Comparison of ENCODE assay signal across 22 cellular contexts in the genomic region with DNA sequence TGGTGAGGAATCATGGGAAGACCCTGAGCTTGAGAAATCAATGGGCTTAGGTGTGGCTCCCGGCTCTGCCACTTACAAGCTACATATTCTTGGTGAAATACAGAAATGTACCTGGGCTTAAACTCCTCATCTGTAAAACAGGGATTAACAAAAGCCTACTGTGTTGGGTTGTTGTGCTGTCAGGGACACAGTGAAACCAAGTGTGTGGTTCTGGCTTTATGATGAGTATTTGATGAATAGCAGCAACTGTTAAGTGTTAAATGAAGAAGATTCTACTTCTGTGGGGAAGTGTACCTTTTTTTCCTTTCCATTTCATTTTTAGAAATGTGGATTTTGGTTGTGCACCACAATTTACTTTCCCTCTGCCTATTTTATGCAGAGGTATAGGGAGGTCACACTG. TPM values are rescaled to one million over a fixed set of nuclear protein-coding genes. Genes with fewer than 3 reads are reported as not detected.
A peak's percentile ranks its signal among the peaks of the same experiment; 100 is the strongest.
DNase-seq lines count a peak whose midpoint lies in the region; ATAC-seq, FAIRE-seq and TF ChIP-seq lines count a peak whose summit lies in the region.
"Had no signal": no experiment of that assay in that cellular context is flagged by ENCODE, and none has a peak within 500 bp of the region (broad histone marks: within the 10 kb centered on the region; RNA-seq: fewer than 3 reads in every experiment).

No MANE protein-coding gene starts in this region.

- H3K27ac ChIP-seq in GM12878 (ENCODE audit: control insufficient read depth, insufficient read depth): no peak overlapping the region
- H3K27ac ChIP-seq: heart left ventricle, left ventricle myocardium inferior, testis had no signal

- H3K36me3 ChIP-seq in GM12878 (ENCODE audit: control insufficient read depth in 2 of 2, insufficient read depth in 2 of 2, low read length in 1 of 2): no peaks in the 10 kb centered on the region
- H3K36me3 ChIP-seq: heart left ventricle, left ventricle myocardium inferior had no signal

- H3K4me2 ChIP-seq in GM12878 (ENCODE audit: control insufficient read depth, insufficient read depth): 0 out of 2 replicates have a peak overlapping the region, but pooled peaks have one; percentile 46

- 100% methylated on average over 1 of the region's 1 CpG for WGBS in GM12878 (ENCODE audit: insufficient coverage, insufficient replicate concordance, low lambda C conversion rate, missing lambda C conversion rate)

- peaks cover 5% of the 10 kb centered on the region for H3K36me3 Mint-ChIP-seq in activated naive CD4-positive, alpha-beta T cell treated with anti-CD3 and anti-CD28 coated beads, Interleukin-2, amount 10 ng/mL, durations not matched to agents 7 days and 5 days
- H3K36me3 Mint-ChIP-seq in WTC11: no peaks in the 10 kb centered on the region
- H3K36me3 Mint-ChIP-seq: brain had no signal

- no peaks in the 10 kb centered on the region for H3K9me3 ChIP-seq in GM12878 (replicated peaks; ENCODE audit: control insufficient read depth, insufficient read depth, low read length)
- H3K9me3 ChIP-seq: Caco-2, heart left ventricle, left ventricle myocardium inferior, testis had no signal

- H4K20me1 ChIP-seq in GM12878 (ENCODE audit: control insufficient read depth, insufficient read depth): no peaks in the 10 kb centered on the region

- peak overlapping the region; percentile 11 for H3K4me3 Mint-ChIP-seq in activated naive CD4-positive, alpha-beta T cell treated with anti-CD3 and anti-CD28 coated beads, Interleukin-2, amount 10 ng/mL, durations not matched to agents 7 days and 5 days
- peak overlapping the region; percentile 57 to 69 for H3K4me3 Mint-ChIP-seq in stimulated activated naive CD8-positive, alpha-beta T cell treated with anti-CD3 and anti-CD28 coated beads, Interleukin-15, amount 100 ng/mL, for 72 hours
- H3K4me3 Mint-ChIP-seq in WTC11: no peak overlapping the region
- H3K4me3 Mint-ChIP-seq: brain had no signal

- no peak overlapping the region for H2AFZ ChIP-seq in GM12878 (ENCODE audit: control insufficient read depth, low read depth, low read length)

- peaks cover 73% of the 10 kb centered on the region for H3K4me1 Mint-ChIP-seq in activated naive CD4-positive, alpha-beta T cell treated with anti-CD3 and anti-CD28 coated beads, Interleukin-2, amount 10 ng/mL, durations not matched to agents 7 days and 5 days
- H3K4me1 Mint-ChIP-seq in stimulated activated naive CD8-positive, alpha-beta T cell treated with anti-CD3 and anti-CD28 coated beads, Interleukin-15, amount 100 ng/mL, for 72 hours: peaks cover 73% of the 10 kb centered on the region
- H3K4me1 Mint-ChIP-seq in WTC11: peaks cover 23% of the 10 kb centered on the region

- H3K27ac Mint-ChIP-seq in activated naive CD4-positive, alpha-beta T cell treated with anti-CD3 and anti-CD28 coated beads, Interleukin-2, amount 10 ng/mL, durations not matched to agents 7 days and 5 days: peak overlapping the region; percentile 52
- H3K27ac Mint-ChIP-seq in stimulated activated naive CD8-positive, alpha-beta T cell treated with anti-CD3 and anti-CD28 coated beads, Interleukin-15, amount 100 ng/mL, for 72 hours: peak overlapping the region in 1 of 2 donors; percentile 40
- no peak overlapping the region for H3K27ac Mint-ChIP-seq in WTC11

- ATAC-seq in GM12878 (no peak), WTC11 (no peak)
- ATAC-seq in stimulated activated naive CD8-positive, alpha-beta T cell treated with anti-CD3 and anti-CD28 coated beads, Interleukin-15, amount 100 ng/mL, for 72 hours: no peak
- ATAC-seq: heart left ventricle had no signal

- peaks cover 59% of the 10 kb centered on the region for H3K4me1 ChIP-seq in GM12878 (ENCODE audit: control insufficient read depth, insufficient read depth, low read length)
- H3K4me1 ChIP-seq: Caco-2, left ventricle myocardium inferior, testis had no signal

- no peaks in the 10 kb centered on the region for H3K27me3 Mint-ChIP-seq in activated naive CD4-positive, alpha-beta T cell treated with anti-CD3 and anti-CD28 coated beads, Interleukin-2, amount 10 ng/mL, durations not matched to agents 7 days and 5 days
- H3K27me3 Mint-ChIP-seq in stimulated activated naive CD8-positive, alpha-beta T cell treated with anti-CD3 and anti-CD28 coated beads, Interleukin-15, amount 100 ng/mL, for 72 hours: no peaks in the 10 kb centered on the region
- H3K27me3 Mint-ChIP-seq in WTC11 (ENCODE audit: low read depth): no peaks in the 10 kb centered on the region

- H3K27me3 ChIP-seq in GM12878 (replicated peaks in 1 of 2; ENCODE audit: control insufficient read depth in 2 of 2, insufficient read depth in 2 of 2, low read length in 1 of 2): no peaks in the 10 kb centered on the region
- H3K27me3 ChIP-seq: heart left ventricle, testis had no signal

- intact Hi-C loops in GM12878 (cut with micrococcal nuclease; ENCODE audit: unreplicated experiment): no loop called here

- TF ChIP-seq RAD21 in GM12878 (IDR thresholded peaks at IDR 0.05; ENCODE audit: insufficient read depth, low read depth, low read length): no peak

- FAIRE-seq in GM12878 (lab: Jason Lieb, UNC): no peak

- POLR2A ChIA-PET in GM12878 (lab: Charles Lee): interaction anchor here (1.2 to 1.3 kb wide), 2 partner anchors 41 to 53 kb away, joined by 3 read pairs; a partner anchor contains a TSS
- POLR2A ChIA-PET in GM10248 (lab: Yijun Ruan, JAX): no interaction called here
- POLR2A ChIA-PET in WTC11 (lab: Charles Lee): interaction anchor here (0.6 kb wide), 1 partner anchor 181 kb away, joined by 8 read pairs; no protein-coding TSS in a partner anchor

- no TSS peak for BruUV-seq in GM12878 (replicated peaks; lab: Mats Ljungman, UMichigan)

- no peak overlapping the region for H3K4me3 ChIP-seq in GM12878
- H3K4me3 ChIP-seq: heart left ventricle, left ventricle myocardium inferior, testis had no signal

- no peak overlapping the region for H3K9ac ChIP-seq in GM12878 (ENCODE audit: control insufficient read depth, insufficient read depth, low read length)

- no peak for TF ChIP-seq POLR2A in GM12878 (IDR thresholded peaks at IDR 0.05; ENCODE audit: low read depth, low read length)

- no peak for TF ChIP-seq EP300 in GM12878 (IDR thresholded peaks at IDR 0.05; ENCODE audit: borderline replicate concordance in 1 of 2, control insufficient read depth in 1 of 2, low read depth in 2 of 2, low read length in 2 of 2)

- H3K79me2 ChIP-seq in GM12878 (ENCODE audit: control insufficient read depth, insufficient read depth, low read length): no peaks in the 10 kb centered on the region; the same call in 1 of the 2 replicates

- CTCF ChIA-PET in activated naive CD4-positive, alpha-beta T cell treated with anti-CD3 and anti-CD28 coated beads, Interleukin-2, amount 10 ng/mL, durations not matched to agents 7 days and 5 days (lab: Charles Lee): no interaction called here
- CTCF ChIA-PET in GM12878 (lab: Yijun Ruan, JAX) (interaction anchor here (1.0 to 12.3 kb wide), 6 partner anchors 8 to 380 kb away, joined by 3 to 153 read pairs (median 5); no protein-coding TSS in a partner anchor), GM10248 (lab: Yijun Ruan, JAX) (interaction anchor here (1.3 to 1.4 kb wide), 2 partner anchors 22 to 40 kb away, joined by 3 to 4 read pairs; no protein-coding TSS in a partner anchor), WTC11 (lab: Charles Lee) (no interaction called here)

- peaks cover 4% of the 10 kb centered on the region for H3K9me3 Mint-ChIP-seq in activated naive CD4-positive, alpha-beta T cell treated with anti-CD3 and anti-CD28 coated beads, Interleukin-2, amount 10 ng/mL, durations not matched to agents 7 days and 5 days
- no peaks in the 10 kb centered on the region for H3K9me3 Mint-ChIP-seq in stimulated activated naive CD8-positive, alpha-beta T cell treated with anti-CD3 and anti-CD28 coated beads, Interleukin-15, amount 100 ng/mL, for 72 hours
- H3K9me3 Mint-ChIP-seq in WTC11: no peaks in the 10 kb centered on the region

- no peak for DNase-seq in activated naive CD4-positive, alpha-beta T cell treated with anti-CD3 and anti-CD28 coated beads, Interleukin-2, amount 10 ng/mL, durations not matched to agents 7 days and 5 days
- no peak for DNase-seq in activated naive CD4-positive, alpha-beta T cell treated with anti-CD3 and anti-CD28 coated beads, Interleukin-2, amount 50 U/mL, for 16 hours
- DNase-seq in SK-MEL-5 (ENCODE audit: low read depth, low spot score): peak; percentile 46
- DNase-seq in GM12878 (ENCODE audit: low read depth, low spot score): no peak
- no peak for DNase-seq in stimulated activated naive CD8-positive, alpha-beta T cell treated with anti-CD3 and anti-CD28 coated beads, Interleukin-15, amount 100 ng/mL, for 72 hours
- DNase-seq in GM10248 (ENCODE audit: extremely low spot score): no peak
- DNase-seq in WTC11 (ENCODE audit: low spot score): no peak
- no peak for DNase-seq in NCI-H2081 (lab: John Stamatoyannopoulos, UW)
- DNase-seq: activated naive CD4-positive, alpha-beta T cell treated with Interleukin-2 at 50 U/mL for 16 hours; Caco-2; cortex of kidney; EL; GOT3; heart left ventricle; left ventricle myocardium inferior; midbrain; NCI-H1436; NCI-H2171; NCI-H526; stimulated activated CD4-positive, alpha-beta T cell treated with anti-CD3 and anti-CD28 coated beads, Interleukin-12 subunit alpha, Interleukin-12 subunit beta, amount 100 ng/mL, for 4 hours; testis had no signal

- RAD21 ChIA-PET in GM12878 (lab: Charles Lee; ENCODE audit: unreplicated experiment): interaction anchor here (0.9 to 15.1 kb wide), 8 partner anchors 11 to 161 kb away, joined by 3 to 393 read pairs (median 6); a partner anchor contains a TSS

- in situ Hi-C loops in SK-MEL-5 (cut with HindIII; ENCODE audit: low pct_unique_long_range_greater_than_20kb, low sequenced_read_pairs) (no loop called here), GM12878 (cut with MboI) (no loop called here)

- TF ChIP-seq CTCF in GM12878 (IDR thresholded peaks at IDR 0.05 in 2 of 3, conservative IDR thresholded peaks at IDR 0.05 in 1 of 3; ENCODE audit: control insufficient read depth in 2 of 3, extremely low read depth in 1 of 3, insufficient read depth in 1 of 3, low read depth in 3 of 3, low read length in 3 of 3) (no peak), GM10248 (IDR thresholded peaks at IDR 0.05; ENCODE audit: control extremely low read depth, extremely low read depth, low read depth, missing control alignments) (no peak), WTC11 (IDR thresholded peaks at IDR 0.05) (no peak)

- SMC1A ChIA-PET in GM12878 (lab: Charles Lee; ENCODE audit: uncharacterized antibody, unreplicated experiment): interaction anchor here (0.7 to 18.9 kb wide), 11 partner anchors 10 to 313 kb away, joined by 3 to 510 read pairs (median 4); no protein-coding TSS in a partner anchor

RNA-seq across cellular contexts. Expression of a gene that starts 41.1 kb away (rescaled TPM):
- 90.7 and 101 TPM in 2 replicates for total RNA-seq in SK-MEL-5 (2014; rRNA removed; shearing (Covaris generic))
- polyA plus RNA-seq in SK-MEL-5 (2015; cell fraction: cytosol; rRNA removed): 75.5 and 84.1 TPM in 2 replicates
- polyA plus RNA-seq in SK-MEL-5 (2015; cell fraction: nucleus; rRNA removed): 58.0 and 67.2 TPM in 2 replicates
- total RNA-seq in GM12878 (2013; cell fraction: nucleolus; rRNA removed): 55.2 and 55.7 TPM in 2 replicates
- total RNA-seq in GM12878 (2014; rRNA removed) (37.7 and 38.4 TPM in 2 replicates), GM12878 (2014; rRNA removed; fragmentation: Illumina TruSeq; extraction: Trizol) (33.3 and 34.9 TPM in 2 replicates), GM12878 (2021) (27.6 and 27.7 TPM in 2 replicates), WTC11 (2021) (1.6 to 2.2 TPM (median 2.0 TPM) in 3 replicates)
- polyA plus RNA-seq in GM12878 (2011; ENCODE audit: low read depth): 12.1 TPM
- polyA plus RNA-seq in GM12878 (2011; rRNA removed) (32.3 and 36.7 TPM in 2 replicates), GM12878 (2014; fragmentation: Illumina TruSeq; extraction: Trizol) (26.9 and 27.4 TPM in 2 replicates), GM12878 (2014; fragmentation: Nextera tagmentation; extraction: Ambion mirVana) (10 to 100 TPM; 20.3 to 32.1 TPM), GM12878 (2014; rRNA removed) (22.9 and 27.3 TPM in 2 replicates), GM12878 (2016; fragmentation: Nextera tagmentation; extraction: Ambion mirVana) (10 to 100 TPM; 27.7 to 28.0 TPM)
- 54.2 and 57.2 TPM in 2 replicates for polyA plus RNA-seq in GM12878 (2011; cell fraction: cytosol; rRNA removed)
- polyA plus RNA-seq in GM12878 (2011; cell fraction: nucleus; rRNA removed): 39.7 and 50.3 TPM in 2 replicates
- 17.1 and 20.4 TPM in 2 replicates for polyA plus RNA-seq in GM12878 (2012)
- 84.4 and 93.6 TPM in 2 replicates for polyA minus RNA-seq in GM12878 (2011; rRNA and poly(A)+ RNA removed)
- 18.3 and 20.3 TPM in 2 replicates for polyA minus RNA-seq in GM12878 (2011; cell fraction: cytosol; rRNA and poly(A)+ RNA removed)
- 60.7 and 101 TPM in 2 replicates for polyA minus RNA-seq in GM12878 (2011; cell fraction: nucleus; rRNA and poly(A)+ RNA removed)

Comparison
In these comparisons a context has a peak if more than half of its experiments do, and no peak if none do; other contexts are left out.
1. CTCF ChIA-PET loops: an anchor here in GM12878 (1.0 to 12.3 kb wide) and GM10248 (1.3 to 1.4 kb wide); none called in activated naive CD4-positive, alpha-beta T cell treated with anti-CD3 and anti-CD28 coated beads, Interleukin-2, amount 10 ng/mL, durations not matched to agents 7 days and 5 days and WTC11.